ENCODE assay signal across 1 cellular context in the genomic region with DNA sequence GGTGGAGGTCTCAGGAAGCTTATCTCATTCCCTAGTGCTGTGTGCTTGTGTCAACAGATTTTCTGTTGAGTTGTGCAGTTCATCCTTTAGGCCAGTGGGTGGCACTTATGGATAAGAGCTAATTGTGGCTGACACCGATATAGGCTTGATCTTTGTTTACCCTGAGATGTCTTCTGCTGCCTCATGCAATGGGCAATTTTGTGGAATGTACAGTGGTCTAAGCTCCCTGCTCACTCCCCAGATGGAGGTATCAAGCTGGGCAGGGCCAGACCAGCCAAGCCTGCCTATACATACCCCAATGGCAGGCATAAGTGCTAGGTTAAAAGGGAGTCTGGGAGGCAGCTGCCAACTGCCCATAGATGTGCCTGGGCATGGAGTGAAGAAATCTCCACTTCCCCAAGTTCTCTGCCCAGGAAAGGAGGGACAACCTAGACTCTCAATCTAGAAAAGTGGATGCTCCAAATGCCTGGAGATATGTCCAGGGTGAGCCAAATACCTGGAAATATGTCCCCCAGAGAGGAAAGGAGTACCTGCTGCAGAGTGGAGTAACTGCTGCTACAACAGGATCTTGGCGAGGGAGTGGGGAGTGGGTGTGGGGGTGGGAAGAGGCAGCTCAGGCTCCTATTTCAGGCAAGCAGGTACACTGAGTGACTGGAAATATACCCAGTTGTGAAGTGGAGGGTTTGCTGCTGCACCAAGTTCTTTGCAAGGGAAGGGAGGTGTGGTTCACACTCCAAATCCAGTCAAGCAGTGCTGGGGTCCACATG.
TF ChIP-seq lines count a peak whose summit lies in the region.

No MANE protein-coding gene starts in this region.

TF ChIP-seq in HepG2, 621 proteins besides CTCF, POLR2A, EP300 and RAD21 (continued from another document and continues in another):
- TF ChIP-seq, protein P1, sequence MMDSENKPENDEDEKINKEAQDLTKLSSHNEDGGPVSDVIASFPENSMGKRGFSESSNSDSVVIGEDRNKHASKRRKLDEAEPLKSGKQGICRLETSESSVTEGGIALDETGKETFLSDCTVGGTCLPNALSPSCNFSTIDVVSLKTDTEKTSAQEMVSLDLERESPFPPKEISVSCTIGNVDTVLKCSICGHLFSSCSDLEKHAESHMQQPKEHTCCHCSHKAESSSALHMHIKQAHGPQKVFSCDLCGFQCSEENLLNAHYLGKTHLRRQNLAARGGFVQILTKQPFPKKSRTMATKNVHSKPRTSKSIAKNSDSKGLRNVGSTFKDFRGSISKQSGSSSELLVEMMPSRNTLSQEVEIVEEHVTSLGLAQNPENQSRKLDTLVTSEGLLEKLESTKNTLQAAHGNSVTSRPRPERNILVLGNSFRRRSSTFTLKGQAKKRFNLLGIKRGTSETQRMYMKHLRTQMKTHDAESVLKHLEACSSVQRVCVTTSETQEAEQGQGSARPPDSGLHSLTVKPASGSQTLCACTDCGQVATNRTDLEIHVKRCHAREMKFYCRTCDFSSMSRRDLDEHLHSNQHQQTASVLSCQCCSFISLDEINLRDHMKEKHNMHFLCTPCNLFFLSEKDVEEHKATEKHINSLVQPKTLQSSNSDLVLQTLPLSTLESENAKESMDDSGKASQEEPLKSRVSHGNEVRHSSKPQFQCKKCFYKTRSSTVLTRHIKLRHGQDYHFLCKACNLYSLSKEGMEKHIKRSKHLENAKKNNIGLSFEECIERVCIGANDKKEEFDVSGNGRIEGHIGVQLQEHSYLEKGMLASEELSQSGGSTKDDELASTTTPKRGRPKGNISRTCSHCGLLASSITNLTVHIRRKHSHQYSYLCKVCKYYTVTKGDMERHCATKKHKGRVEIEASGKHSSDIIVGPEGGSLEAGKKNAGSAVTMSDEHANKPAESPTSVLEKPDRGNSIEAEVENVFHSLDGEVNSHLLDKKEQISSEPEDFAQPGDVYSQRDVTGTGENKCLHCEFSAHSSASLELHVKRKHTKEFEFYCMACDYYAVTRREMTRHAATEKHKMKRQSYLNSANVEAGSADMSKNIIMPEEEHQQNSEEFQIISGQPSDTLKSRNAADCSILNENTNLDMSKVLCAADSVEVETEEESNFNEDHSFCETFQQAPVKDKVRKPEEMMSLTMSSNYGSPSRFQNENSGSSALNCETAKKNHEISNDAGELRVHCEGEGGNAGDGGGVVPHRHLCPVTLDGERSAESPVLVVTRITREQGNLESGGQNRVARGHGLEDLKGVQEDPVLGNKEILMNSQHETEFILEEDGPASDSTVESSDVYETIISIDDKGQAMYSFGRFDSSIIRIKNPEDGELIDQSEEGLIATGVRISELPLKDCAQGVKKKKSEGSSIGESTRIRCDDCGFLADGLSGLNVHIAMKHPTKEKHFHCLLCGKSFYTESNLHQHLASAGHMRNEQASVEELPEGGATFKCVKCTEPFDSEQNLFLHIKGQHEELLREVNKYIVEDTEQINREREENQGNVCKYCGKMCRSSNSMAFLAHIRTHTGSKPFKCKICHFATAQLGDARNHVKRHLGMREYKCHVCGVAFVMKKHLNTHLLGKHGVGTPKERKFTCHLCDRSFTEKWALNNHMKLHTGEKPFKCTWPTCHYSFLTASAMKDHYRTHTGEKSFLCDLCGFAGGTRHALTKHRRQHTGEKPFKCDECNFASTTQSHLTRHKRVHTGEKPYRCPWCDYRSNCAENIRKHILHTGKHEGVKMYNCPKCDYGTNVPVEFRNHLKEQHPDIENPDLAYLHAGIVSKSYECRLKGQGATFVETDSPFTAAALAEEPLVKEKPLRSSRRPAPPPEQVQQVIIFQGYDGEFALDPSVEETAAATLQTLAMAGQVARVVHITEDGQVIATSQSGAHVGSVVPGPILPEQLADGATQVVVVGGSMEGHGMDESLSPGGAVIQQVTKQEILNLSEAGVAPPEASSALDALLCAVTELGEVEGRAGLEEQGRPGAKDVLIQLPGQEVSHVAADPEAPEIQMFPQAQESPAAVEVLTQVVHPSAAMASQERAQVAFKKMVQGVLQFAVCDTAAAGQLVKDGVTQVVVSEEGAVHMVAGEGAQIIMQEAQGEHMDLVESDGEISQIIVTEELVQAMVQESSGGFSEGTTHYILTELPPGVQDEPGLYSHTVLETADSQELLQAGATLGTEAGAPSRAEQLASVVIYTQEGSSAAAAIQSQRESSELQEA (CRISPR knock-in tag; IDR thresholded peaks at IDR 0.05; ENCODE audit: not compliant biosample characterization): no peak
- TF ChIP-seq, protein P2, sequence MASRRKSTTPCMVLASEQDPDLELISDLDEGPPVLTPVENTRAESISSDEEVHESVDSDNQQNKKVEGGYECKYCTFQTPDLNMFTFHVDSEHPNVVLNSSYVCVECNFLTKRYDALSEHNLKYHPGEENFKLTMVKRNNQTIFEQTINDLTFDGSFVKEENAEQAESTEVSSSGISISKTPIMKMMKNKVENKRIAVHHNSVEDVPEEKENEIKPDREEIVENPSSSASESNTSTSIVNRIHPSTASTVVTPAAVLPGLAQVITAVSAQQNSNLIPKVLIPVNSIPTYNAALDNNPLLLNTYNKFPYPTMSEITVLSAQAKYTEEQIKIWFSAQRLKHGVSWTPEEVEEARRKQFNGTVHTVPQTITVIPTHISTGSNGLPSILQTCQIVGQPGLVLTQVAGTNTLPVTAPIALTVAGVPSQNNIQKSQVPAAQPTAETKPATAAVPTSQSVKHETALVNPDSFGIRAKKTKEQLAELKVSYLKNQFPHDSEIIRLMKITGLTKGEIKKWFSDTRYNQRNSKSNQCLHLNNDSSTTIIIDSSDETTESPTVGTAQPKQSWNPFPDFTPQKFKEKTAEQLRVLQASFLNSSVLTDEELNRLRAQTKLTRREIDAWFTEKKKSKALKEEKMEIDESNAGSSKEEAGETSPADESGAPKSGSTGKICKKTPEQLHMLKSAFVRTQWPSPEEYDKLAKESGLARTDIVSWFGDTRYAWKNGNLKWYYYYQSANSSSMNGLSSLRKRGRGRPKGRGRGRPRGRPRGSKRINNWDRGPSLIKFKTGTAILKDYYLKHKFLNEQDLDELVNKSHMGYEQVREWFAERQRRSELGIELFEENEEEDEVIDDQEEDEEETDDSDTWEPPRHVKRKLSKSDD (CRISPR knock-in tag; IDR thresholded peaks at IDR 0.05; ENCODE audit: low read depth): no peak
- TF ChIP-seq ZNF367 (CRISPR knock-in tag; IDR thresholded peaks at IDR 0.05; ENCODE audit: borderline replicate concordance) (no peak), ZNF562 (CRISPR knock-in tag; IDR thresholded peaks at IDR 0.05; ENCODE audit: borderline replicate concordance) (no peak), SIN3B (IDR thresholded peaks at IDR 0.05; ENCODE audit: low read length) (no peak), ZFP90 (CRISPR knock-in tag; IDR thresholded peaks at IDR 0.05; ENCODE audit: borderline replicate concordance) (no peak), ELF4 (CRISPR knock-in tag; IDR thresholded peaks at IDR 0.05; ENCODE audit: borderline replicate concordance) (no peak), ZNF616 (CRISPR knock-in tag; IDR thresholded peaks at IDR 0.05; ENCODE audit: low read depth) (no peak), ZNF292 (CRISPR knock-in tag; IDR thresholded peaks at IDR 0.05; ENCODE audit: borderline replicate concordance, low read depth) (peak; percentile 21; the same call in 1 of the 2 replicates), BHLHE40 (IDR thresholded peaks at IDR 0.05; ENCODE audit: low read length) (no peak), AHR (CRISPR knock-in tag; IDR thresholded peaks at IDR 0.05) (no peak), RBFOX2 (IDR thresholded peaks at IDR 0.05; ENCODE audit: low read depth, low read length) (no peak), SRSF1 (optimal IDR thresholded peaks at IDR 0.05; ENCODE audit: low read depth, low read length) (no peak), ZC3H13 (CRISPR knock-in tag; IDR thresholded peaks at IDR 0.05) (no peak), PPARG (CRISPR knock-in tag; conservative IDR thresholded peaks at IDR 0.05) (no peak), RFXAP (CRISPR knock-in tag; IDR thresholded peaks at IDR 0.05; ENCODE audit: borderline replicate concordance) (no peak), KLF16 (CRISPR knock-in tag; IDR thresholded peaks at IDR 0.05) (no peak), ZNF543 (CRISPR knock-in tag; IDR thresholded peaks at IDR 0.05) (no peak), ZNF180 (CRISPR knock-in tag; IDR thresholded peaks at IDR 0.05; ENCODE audit: borderline replicate concordance, low read depth) (no peak), HMG20A (CRISPR knock-in tag; IDR thresholded peaks at IDR 0.05; ENCODE audit: borderline replicate concordance) (no peak), ZNF468 (CRISPR knock-in tag; IDR thresholded peaks at IDR 0.05) (no peak), ZC3H4 (CRISPR knock-in tag; IDR thresholded peaks at IDR 0.05; ENCODE audit: borderline replicate concordance) (no peak), CHD2 (IDR thresholded peaks at IDR 0.05; ENCODE audit: low read depth, low read length) (no peak)
- TF ChIP-seq, protein P3, sequence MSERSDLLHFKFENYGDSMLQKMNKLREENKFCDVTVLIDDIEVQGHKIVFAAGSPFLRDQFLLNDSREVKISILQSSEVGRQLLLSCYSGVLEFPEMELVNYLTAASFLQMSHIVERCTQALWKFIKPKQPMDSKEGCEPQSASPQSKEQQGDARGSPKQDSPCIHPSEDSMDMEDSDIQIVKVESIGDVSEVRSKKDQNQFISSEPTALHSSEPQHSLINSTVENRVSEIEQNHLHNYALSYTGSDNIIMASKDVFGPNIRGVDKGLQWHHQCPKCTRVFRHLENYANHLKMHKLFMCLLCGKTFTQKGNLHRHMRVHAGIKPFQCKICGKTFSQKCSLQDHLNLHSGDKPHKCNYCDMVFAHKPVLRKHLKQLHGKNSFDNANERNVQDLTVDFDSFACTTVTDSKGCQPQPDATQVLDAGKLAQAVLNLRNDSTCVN (CRISPR knock-in tag; IDR thresholded peaks at IDR 0.05; ENCODE audit: borderline replicate concordance): no peak
- TF ChIP-seq, protein P4, sequence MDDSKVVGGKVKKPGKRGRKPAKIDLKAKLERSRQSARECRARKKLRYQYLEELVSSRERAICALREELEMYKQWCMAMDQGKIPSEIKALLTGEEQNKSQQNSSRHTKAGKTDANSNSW (CRISPR knock-in tag; IDR thresholded peaks at IDR 0.05; ENCODE audit: borderline replicate concordance): no peak
- TF ChIP-seq, protein P5, sequence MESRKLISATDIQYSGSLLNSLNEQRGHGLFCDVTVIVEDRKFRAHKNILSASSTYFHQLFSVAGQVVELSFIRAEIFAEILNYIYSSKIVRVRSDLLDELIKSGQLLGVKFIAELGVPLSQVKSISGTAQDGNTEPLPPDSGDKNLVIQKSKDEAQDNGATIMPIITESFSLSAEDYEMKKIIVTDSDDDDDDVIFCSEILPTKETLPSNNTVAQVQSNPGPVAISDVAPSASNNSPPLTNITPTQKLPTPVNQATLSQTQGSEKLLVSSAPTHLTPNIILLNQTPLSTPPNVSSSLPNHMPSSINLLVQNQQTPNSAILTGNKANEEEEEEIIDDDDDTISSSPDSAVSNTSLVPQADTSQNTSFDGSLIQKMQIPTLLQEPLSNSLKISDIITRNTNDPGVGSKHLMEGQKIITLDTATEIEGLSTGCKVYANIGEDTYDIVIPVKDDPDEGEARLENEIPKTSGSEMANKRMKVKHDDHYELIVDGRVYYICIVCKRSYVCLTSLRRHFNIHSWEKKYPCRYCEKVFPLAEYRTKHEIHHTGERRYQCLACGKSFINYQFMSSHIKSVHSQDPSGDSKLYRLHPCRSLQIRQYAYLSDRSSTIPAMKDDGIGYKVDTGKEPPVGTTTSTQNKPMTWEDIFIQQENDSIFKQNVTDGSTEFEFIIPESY (CRISPR knock-in tag; IDR thresholded peaks at IDR 0.05): no peak
- TF ChIP-seq, protein P6, sequence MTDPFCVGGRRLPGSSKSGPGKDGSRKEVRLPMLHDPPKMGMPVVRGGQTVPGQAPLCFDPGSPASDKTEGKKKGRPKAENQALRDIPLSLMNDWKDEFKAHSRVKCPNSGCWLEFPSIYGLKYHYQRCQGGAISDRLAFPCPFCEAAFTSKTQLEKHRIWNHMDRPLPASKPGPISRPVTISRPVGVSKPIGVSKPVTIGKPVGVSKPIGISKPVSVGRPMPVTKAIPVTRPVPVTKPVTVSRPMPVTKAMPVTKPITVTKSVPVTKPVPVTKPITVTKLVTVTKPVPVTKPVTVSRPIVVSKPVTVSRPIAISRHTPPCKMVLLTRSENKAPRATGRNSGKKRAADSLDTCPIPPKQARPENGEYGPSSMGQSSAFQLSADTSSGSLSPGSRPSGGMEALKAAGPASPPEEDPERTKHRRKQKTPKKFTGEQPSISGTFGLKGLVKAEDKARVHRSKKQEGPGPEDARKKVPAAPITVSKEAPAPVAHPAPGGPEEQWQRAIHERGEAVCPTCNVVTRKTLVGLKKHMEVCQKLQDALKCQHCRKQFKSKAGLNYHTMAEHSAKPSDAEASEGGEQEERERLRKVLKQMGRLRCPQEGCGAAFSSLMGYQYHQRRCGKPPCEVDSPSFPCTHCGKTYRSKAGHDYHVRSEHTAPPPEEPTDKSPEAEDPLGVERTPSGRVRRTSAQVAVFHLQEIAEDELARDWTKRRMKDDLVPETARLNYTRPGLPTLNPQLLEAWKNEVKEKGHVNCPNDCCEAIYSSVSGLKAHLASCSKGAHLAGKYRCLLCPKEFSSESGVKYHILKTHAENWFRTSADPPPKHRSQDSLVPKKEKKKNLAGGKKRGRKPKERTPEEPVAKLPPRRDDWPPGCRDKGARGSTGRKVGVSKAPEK (CRISPR knock-in tag; IDR thresholded peaks at IDR 0.05; ENCODE audit: borderline replicate concordance): no peak
- TF ChIP-seq, protein P7, sequence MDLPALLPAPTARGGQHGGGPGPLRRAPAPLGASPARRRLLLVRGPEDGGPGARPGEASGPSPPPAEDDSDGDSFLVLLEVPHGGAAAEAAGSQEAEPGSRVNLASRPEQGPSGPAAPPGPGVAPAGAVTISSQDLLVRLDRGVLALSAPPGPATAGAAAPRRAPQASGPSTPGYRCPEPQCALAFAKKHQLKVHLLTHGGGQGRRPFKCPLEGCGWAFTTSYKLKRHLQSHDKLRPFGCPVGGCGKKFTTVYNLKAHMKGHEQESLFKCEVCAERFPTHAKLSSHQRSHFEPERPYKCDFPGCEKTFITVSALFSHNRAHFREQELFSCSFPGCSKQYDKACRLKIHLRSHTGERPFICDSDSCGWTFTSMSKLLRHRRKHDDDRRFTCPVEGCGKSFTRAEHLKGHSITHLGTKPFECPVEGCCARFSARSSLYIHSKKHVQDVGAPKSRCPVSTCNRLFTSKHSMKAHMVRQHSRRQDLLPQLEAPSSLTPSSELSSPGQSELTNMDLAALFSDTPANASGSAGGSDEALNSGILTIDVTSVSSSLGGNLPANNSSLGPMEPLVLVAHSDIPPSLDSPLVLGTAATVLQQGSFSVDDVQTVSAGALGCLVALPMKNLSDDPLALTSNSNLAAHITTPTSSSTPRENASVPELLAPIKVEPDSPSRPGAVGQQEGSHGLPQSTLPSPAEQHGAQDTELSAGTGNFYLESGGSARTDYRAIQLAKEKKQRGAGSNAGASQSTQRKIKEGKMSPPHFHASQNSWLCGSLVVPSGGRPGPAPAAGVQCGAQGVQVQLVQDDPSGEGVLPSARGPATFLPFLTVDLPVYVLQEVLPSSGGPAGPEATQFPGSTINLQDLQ (CRISPR knock-in tag; IDR thresholded peaks at IDR 0.05): no peak; the same call in 1 of the 2 replicates
- TF ChIP-seq, protein P8, sequence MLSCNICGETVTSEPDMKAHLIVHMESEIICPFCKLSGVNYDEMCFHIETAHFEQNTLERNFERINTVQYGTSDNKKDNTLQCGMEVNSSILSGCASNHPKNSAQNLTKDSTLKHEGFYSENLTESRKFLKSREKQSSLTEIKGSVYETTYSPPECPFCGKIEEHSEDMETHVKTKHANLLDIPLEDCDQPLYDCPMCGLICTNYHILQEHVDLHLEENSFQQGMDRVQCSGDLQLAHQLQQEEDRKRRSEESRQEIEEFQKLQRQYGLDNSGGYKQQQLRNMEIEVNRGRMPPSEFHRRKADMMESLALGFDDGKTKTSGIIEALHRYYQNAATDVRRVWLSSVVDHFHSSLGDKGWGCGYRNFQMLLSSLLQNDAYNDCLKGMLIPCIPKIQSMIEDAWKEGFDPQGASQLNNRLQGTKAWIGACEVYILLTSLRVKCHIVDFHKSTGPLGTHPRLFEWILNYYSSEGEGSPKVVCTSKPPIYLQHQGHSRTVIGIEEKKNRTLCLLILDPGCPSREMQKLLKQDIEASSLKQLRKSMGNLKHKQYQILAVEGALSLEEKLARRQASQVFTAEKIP (CRISPR knock-in tag; IDR thresholded peaks at IDR 0.05; ENCODE audit: borderline replicate concordance): no peak
